21 cellular contexts compared by ENCODE assay signal in the genomic region with DNA sequence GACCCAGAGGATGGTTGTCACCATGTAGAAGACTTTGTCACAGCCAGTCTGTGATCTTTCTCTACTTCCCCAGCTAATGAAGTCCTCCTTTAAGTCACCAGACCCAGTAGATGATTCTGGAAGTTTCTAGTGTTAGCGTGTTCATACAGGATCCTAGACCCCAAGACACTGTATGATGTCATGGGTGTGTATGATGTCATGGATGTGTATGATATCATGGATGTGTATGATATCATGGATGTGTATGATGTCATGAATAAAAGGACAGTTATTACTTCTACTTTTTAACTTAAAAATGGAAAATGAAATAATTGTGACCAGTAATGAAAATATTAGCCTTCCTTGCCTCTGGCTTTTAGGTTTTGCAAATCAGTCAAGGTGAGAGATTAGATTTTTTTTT.
DNase-seq lines count a peak whose midpoint lies in the region; ATAC-seq, FAIRE-seq and TF ChIP-seq lines count a peak whose summit lies in the region.
"Had no signal": no experiment of that assay in that cellular context is flagged by ENCODE, and none has a peak within 500 bp of the region (broad histone marks: within the 10 kb centered on the region; RNA-seq: fewer than 3 reads in every experiment).

No MANE protein-coding gene starts in this region.

- H3K4me3 Mint-ChIP-seq in GM23338, result no peak overlapping the region
- H3K4me3 Mint-ChIP-seq in stimulated activated effector memory CD8-positive, alpha-beta T cell treated with anti-CD3 and anti-CD28 coated beads, Interleukin-12 subunit alpha, Interleukin-12 subunit beta, amount 100 ng/mL, for 72 hours, result no peak overlapping the region
- H3K4me3 Mint-ChIP-seq: B cell; CD4-positive, CD25-positive, alpha-beta regulatory T cell; IgD-negative memory B cell had no signal

- no peak overlapping the region for H3K27ac ChIP-seq in GM23338 (ENCODE audit: low read depth)
- peak overlapping the region; percentile 46 for H3K27ac ChIP-seq in SJSA1
- no peak overlapping the region for H3K27ac ChIP-seq in endothelial cell of umbilical vein (ENCODE audit: insufficient read depth, low read depth, low read length)
- H3K27ac ChIP-seq in uterus, result peak overlapping the region; percentile 54 to 83
- no peak overlapping the region for H3K27ac ChIP-seq in upper lobe of right lung

- H3K4me3 ChIP-seq in GM23338, result no peak overlapping the region
- no peak overlapping the region for H3K4me3 ChIP-seq in SJSA1
- no peak overlapping the region for H3K4me3 ChIP-seq in endothelial cell of umbilical vein (replicated peaks in 1 of 3; ENCODE audit: insufficient read depth in 1 of 3, low read depth in 1 of 3, low read length in 3 of 3)
- H3K4me3 ChIP-seq in uterus, result no peak overlapping the region
- no peak overlapping the region for H3K4me3 ChIP-seq in upper lobe of right lung

- dilution Hi-C loops in endothelial cell of umbilical vein (cut with MboI; ENCODE audit: extremely low pct_ligation_motif_present, low sequenced_read_pairs), result no loop called here

- no peaks in the 10 kb centered on the region for H3K36me3 ChIP-seq in GM23338 (ENCODE audit: insufficient read depth)
- H3K36me3 ChIP-seq in SJSA1, result no peaks in the 10 kb centered on the region
- H3K36me3 ChIP-seq in endothelial cell of umbilical vein (ENCODE audit: control insufficient read depth in 2 of 2, extremely low read depth in 1 of 2, insufficient read depth in 2 of 2, low read length in 2 of 2), result no peaks in the 10 kb centered on the region
- no peaks in the 10 kb centered on the region for H3K36me3 ChIP-seq in uterus
- H3K36me3 ChIP-seq in upper lobe of right lung, result no peaks in the 10 kb centered on the region

- no TSS peak for BruUV-seq in endothelial cell of umbilical vein (replicated peaks; lab: Mats Ljungman, UMichigan)

- H3K27me3 Mint-ChIP-seq in GM23338 (ENCODE audit: insufficient read depth, low read depth, poor library complexity), result no peaks in the 10 kb centered on the region
- H3K27me3 Mint-ChIP-seq: B cell; CD4-positive, CD25-positive, alpha-beta regulatory T cell; IgD-negative memory B cell had no signal

- no peak for FAIRE-seq in endothelial cell of umbilical vein (lab: Jason Lieb, UNC)
- FAIRE-seq: G401.6, GM12891 had no signal

- H4K20me1 ChIP-seq in GM23338 (replicated peaks; ENCODE audit: insufficient read depth), result no peaks in the 10 kb centered on the region
- H4K20me1 ChIP-seq in endothelial cell of umbilical vein (replicated peaks; ENCODE audit: control insufficient read depth, extremely low read depth, insufficient read depth, low read length), result no peaks in the 10 kb centered on the region

- H3K9me3 Mint-ChIP-seq in GM23338, result no peaks in the 10 kb centered on the region
- peaks cover 13% of the 10 kb centered on the region for H3K9me3 Mint-ChIP-seq in stimulated activated effector memory CD8-positive, alpha-beta T cell treated with anti-CD3 and anti-CD28 coated beads, Interleukin-12 subunit alpha, Interleukin-12 subunit beta, amount 100 ng/mL, for 72 hours

- H2AFZ ChIP-seq in GM23338 (no peak overlapping the region), endothelial cell of umbilical vein (ENCODE audit: low read depth, low read length) (no peak overlapping the region)

- no peaks in the 10 kb centered on the region for H3K9me2 ChIP-seq in GM23338 (ENCODE audit: insufficient read depth)

- DNase-seq in GM23338 (ENCODE audit: low spot score) (no peak), SJSA1 (ENCODE audit: low read depth in 1 of 2, low spot score in 2 of 2) (peak in 1 of 2 experiments; percentile 12), endothelial cell of umbilical vein (ENCODE audit: low read depth, low spot score) (no peak), uterus (no peak), upper lobe of right lung (no peak)
- DNase-seq in stimulated activated effector memory CD8-positive, alpha-beta T cell treated with anti-CD3 and anti-CD28 coated beads, Interleukin-12 subunit alpha, Interleukin-12 subunit beta, amount 100 ng/mL, for 72 hours (ENCODE audit: low spot score in 2 of 2), result no peak
- no peak for DNase-seq in activated CD4-positive, CD25-positive, alpha-beta regulatory T cell treated with anti-CD3 and anti-CD28 coated beads, Interleukin-2, amount 50 U/mL, for 72 hours
- DNase-seq: CD4-positive, CD25-positive, alpha-beta regulatory T cell; DMS79 treated with DMSO at 0.1 percent for 48 hours; NCI-H1417; NCI-H1930; NCI-H2171 treated with DMSO at 0.1 percent for 48 hours; NCI-H446 treated with DMSO at 0.1 percent for 48 hours; NK-92 treated with Interleukin-12 subunit alpha and Interleukin-12 subunit beta, amount 100 ng/mL, for 24 hours; OCI-M1; RPMI8226; SIG-M5 had no signal

- CTCF ChIA-PET in endothelial cell of umbilical vein (lab: Charles Lee), result no interaction called here

- H3K4me2 ChIP-seq in GM23338 (no peak overlapping the region), endothelial cell of umbilical vein (ENCODE audit: insufficient read depth, low read length) (no peak overlapping the region)

- no peak overlapping the region for H3K27ac Mint-ChIP-seq in GM23338
- H3K27ac Mint-ChIP-seq in stimulated activated effector memory CD8-positive, alpha-beta T cell treated with anti-CD3 and anti-CD28 coated beads, Interleukin-12 subunit alpha, Interleukin-12 subunit beta, amount 100 ng/mL, for 72 hours, result no peak overlapping the region
- H3K27ac Mint-ChIP-seq: B cell; CD4-positive, CD25-positive, alpha-beta regulatory T cell; IgD-negative memory B cell had no signal

- H3K9me3 ChIP-seq in SJSA1 (replicated peaks) (no peaks in the 10 kb centered on the region), endothelial cell of umbilical vein (replicated peaks; ENCODE audit: control insufficient read depth, insufficient read depth, low read length) (no peaks in the 10 kb centered on the region), uterus (no peaks in the 10 kb centered on the region), upper lobe of right lung (no peaks in the 10 kb centered on the region)

- peaks cover 13% of the 10 kb centered on the region; the same call in 2 of the 3 replicates for H3K4me1 Mint-ChIP-seq in GM23338
- no peaks in the 10 kb centered on the region for H3K4me1 Mint-ChIP-seq in stimulated activated effector memory CD8-positive, alpha-beta T cell treated with anti-CD3 and anti-CD28 coated beads, Interleukin-12 subunit alpha, Interleukin-12 subunit beta, amount 100 ng/mL, for 72 hours
- H3K4me1 Mint-ChIP-seq: B cell; CD4-positive, CD25-positive, alpha-beta regulatory T cell; IgD-negative memory B cell had no signal

- no peaks in the 10 kb centered on the region for H3K27me3 ChIP-seq in GM23338 (ENCODE audit: insufficient read depth)
- no peaks in the 10 kb centered on the region for H3K27me3 ChIP-seq in SJSA1 (replicated peaks)
- H3K27me3 ChIP-seq in endothelial cell of umbilical vein (ENCODE audit: control insufficient read depth in 2 of 2, insufficient read depth in 2 of 2, low read length in 2 of 2), result no peaks in the 10 kb centered on the region
- H3K27me3 ChIP-seq in uterus, result no peaks in the 10 kb centered on the region
- no peaks in the 10 kb centered on the region for H3K27me3 ChIP-seq in upper lobe of right lung

- POLR2A ChIA-PET in endothelial cell of umbilical vein (lab: Charles Lee), result no interaction called here

- ATAC-seq in GM23338 (no peak), upper lobe of right lung (no peak)
- no peak for ATAC-seq in stimulated activated effector memory CD8-positive, alpha-beta T cell treated with anti-CD3 and anti-CD28 coated beads, Interleukin-12 subunit alpha, Interleukin-12 subunit beta, amount 100 ng/mL, for 72 hours

- no peaks in the 10 kb centered on the region for H3K9me1 ChIP-seq in endothelial cell of umbilical vein (replicated peaks; ENCODE audit: control insufficient read depth, extremely low read depth, insufficient read depth, low read length)

- H3K79me2 ChIP-seq in GM23338 (replicated peaks; ENCODE audit: insufficient read depth), result no peaks in the 10 kb centered on the region
- H3K79me2 ChIP-seq in endothelial cell of umbilical vein (ENCODE audit: control insufficient read depth, insufficient read depth, low read length), result no peaks in the 10 kb centered on the region

- no peaks in the 10 kb centered on the region for H3K36me3 Mint-ChIP-seq in GM23338 (ENCODE audit: low read depth)
- no peaks in the 10 kb centered on the region for H3K36me3 Mint-ChIP-seq in stimulated activated effector memory CD8-positive, alpha-beta T cell treated with anti-CD3 and anti-CD28 coated beads, Interleukin-12 subunit alpha, Interleukin-12 subunit beta, amount 100 ng/mL, for 72 hours
- H3K36me3 Mint-ChIP-seq: CD4-positive, CD25-positive, alpha-beta regulatory T cell had no signal

- no peaks in the 10 kb centered on the region for H3K4me1 ChIP-seq in GM23338 (ENCODE audit: insufficient read depth)
- peaks cover 42% of the 10 kb centered on the region for H3K4me1 ChIP-seq in SJSA1 (replicated peaks)
- no peaks in the 10 kb centered on the region for H3K4me1 ChIP-seq in endothelial cell of umbilical vein (ENCODE audit: control insufficient read depth, extremely low read depth, insufficient read depth, low read length)
- H3K4me1 ChIP-seq in uterus, result no peaks in the 10 kb centered on the region
- H3K4me1 ChIP-seq in upper lobe of right lung, result no peaks in the 10 kb centered on the region

- no peaks in the 10 kb centered on the region for H3F3A ChIP-seq in GM23338 (replicated peaks; ENCODE audit: low read depth)

- intact Hi-C loops in endothelial cell of umbilical vein (cut with micrococcal nuclease), result no loop called here
- intact Hi-C loops in uterus (cut with DNase I; ENCODE audit: low total_unique reads), result no loop called here
- intact Hi-C loops in upper lobe of right lung (cut with DNase I), result no loop called here

- no peak overlapping the region for H3K9ac ChIP-seq in endothelial cell of umbilical vein (replicated peaks; ENCODE audit: extremely low read depth, insufficient read depth, low read length)

- TF ChIP-seq POLR2A in endothelial cell of umbilical vein (IDR thresholded peaks at IDR 0.05; ENCODE audit: low read depth, low read length) (no peak), uterus (IDR thresholded peaks at IDR 0.05) (no peak)

- TF ChIP-seq CTCF in GM23338 (conservative IDR thresholded peaks at IDR 0.05; ENCODE audit: low read depth in 2 of 2) (no peak), endothelial cell of umbilical vein (IDR thresholded peaks at IDR 0.05; ENCODE audit: extremely low read depth in 1 of 2, insufficient read depth in 1 of 2, low read depth in 1 of 2, low read length in 2 of 2) (no peak), uterus (IDR thresholded peaks at IDR 0.05) (no peak), upper lobe of right lung (IDR thresholded peaks at IDR 0.05) (no peak)

TF ChIP-seq in GM23338, 12 proteins besides CTCF, POLR2A, EP300 and RAD21:
- TF ChIP-seq NANOG (IDR thresholded peaks at IDR 0.05; ENCODE audit: borderline replicate concordance), result no peak
- peak; percentile 43; the same call in 1 of the 2 replicates for TF ChIP-seq CREB1 (CRISPR knock-in tag; IDR thresholded peaks at IDR 0.05; ENCODE audit: low read depth)

TF ChIP-seq in endothelial cell of umbilical vein, 7 proteins besides CTCF, POLR2A, EP300 and RAD21:
- TF ChIP-seq GATA2 (IDR thresholded peaks at IDR 0.05; ENCODE audit: insufficient read depth, insufficient read length, low read depth, low read length) (no peak), FOS (IDR thresholded peaks at IDR 0.05; ENCODE audit: borderline replicate concordance, insufficient read depth, low read length) (no peak), JUN (IDR thresholded peaks at IDR 0.05; ENCODE audit: borderline replicate concordance, insufficient read depth, insufficient read length, low read depth) (peak; percentile 13), EZH2 (IDR thresholded peaks at IDR 0.05; ENCODE audit: borderline replicate concordance, low read depth, low read length, severe bottlenecking) (no peak)
TF ChIP-seq in endothelial cell of umbilical vein: peak in this region for 1.

Comparison
In these comparisons a context has a peak if more than half of its experiments do, and no peak if none do; other contexts are left out.
1. H3K27ac ChIP-seq: peak in SJSA1 (single experiment) and uterus (2 of 2); none in GM23338 (single experiment), endothelial cell of umbilical vein (single experiment) and upper lobe of right lung (single experiment).